12 cellular contexts compared by ENCODE assay signal in the genomic region with DNA sequence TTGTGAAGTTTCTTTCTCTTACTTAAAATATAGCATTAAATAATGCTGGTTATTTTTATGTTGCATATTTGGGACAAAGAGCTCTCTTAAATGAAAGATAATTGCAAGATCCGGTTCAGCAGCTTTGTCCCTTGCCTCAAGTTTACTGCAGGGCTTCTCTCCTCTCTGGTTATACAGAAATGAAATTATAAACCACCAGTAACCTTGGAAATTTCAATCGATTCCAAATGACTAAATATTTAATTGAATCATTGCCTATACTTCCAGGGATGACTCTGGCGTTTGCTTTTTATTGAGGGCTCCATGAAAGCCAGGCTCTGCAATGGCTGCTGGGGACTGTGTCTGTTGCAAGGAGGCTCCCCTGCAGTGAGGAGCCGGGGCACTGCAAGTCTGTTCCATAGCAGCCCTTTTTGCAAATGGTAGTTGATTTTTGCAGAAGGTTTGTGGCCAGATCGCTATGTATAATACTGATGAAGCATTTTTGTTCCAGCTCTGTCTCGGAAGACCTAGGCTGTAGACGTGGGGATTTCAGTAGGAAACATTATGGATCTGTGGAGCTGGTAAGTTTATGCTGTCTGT. TPM values are rescaled to one million over a fixed set of nuclear protein-coding genes. Genes with fewer than 3 reads are reported as not detected.
DNase-seq lines count a peak whose midpoint lies in the region; ATAC-seq, FAIRE-seq and TF ChIP-seq lines count a peak whose summit lies in the region.
"Had no signal": no experiment of that assay in that cellular context is flagged by ENCODE, and none has a peak within 500 bp of the region (broad histone marks: within the 10 kb centered on the region; RNA-seq: fewer than 3 reads in every experiment).

A gene with protein sequence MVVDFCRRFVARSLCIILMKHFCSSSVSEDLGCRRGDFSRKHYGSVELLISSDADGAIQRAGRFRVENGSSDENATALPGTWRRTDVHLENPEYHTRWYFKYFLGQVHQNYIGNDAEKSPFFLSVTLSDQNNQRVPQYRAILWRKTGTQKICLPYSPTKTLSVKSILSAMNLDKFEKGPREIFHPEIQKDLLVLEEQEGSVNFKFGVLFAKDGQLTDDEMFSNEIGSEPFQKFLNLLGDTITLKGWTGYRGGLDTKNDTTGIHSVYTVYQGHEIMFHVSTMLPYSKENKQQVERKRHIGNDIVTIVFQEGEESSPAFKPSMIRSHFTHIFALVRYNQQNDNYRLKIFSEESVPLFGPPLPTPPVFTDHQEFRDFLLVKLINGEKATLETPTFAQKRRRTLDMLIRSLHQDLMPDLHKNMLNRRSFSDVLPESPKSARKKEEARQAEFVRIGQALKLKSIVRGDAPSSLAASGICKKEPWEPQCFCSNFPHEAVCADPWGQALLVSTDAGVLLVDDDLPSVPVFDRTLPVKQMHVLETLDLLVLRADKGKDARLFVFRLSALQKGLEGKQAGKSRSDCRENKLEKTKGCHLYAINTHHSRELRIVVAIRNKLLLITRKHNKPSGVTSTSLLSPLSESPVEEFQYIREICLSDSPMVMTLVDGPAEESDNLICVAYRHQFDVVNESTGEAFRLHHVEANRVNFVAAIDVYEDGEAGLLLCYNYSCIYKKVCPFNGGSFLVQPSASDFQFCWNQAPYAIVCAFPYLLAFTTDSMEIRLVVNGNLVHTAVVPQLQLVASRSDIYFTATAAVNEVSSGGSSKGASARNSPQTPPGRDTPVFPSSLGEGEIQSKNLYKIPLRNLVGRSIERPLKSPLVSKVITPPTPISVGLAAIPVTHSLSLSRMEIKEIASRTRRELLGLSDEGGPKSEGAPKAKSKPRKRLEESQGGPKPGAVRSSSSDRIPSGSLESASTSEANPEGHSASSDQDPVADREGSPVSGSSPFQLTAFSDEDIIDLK (plus strand): TSS at position 313 of the 579 bp plus-strand sequence. CDS start 104 bp downstream, at position 417.

- H3K27ac ChIP-seq in aorta (ENCODE audit: low read depth in 1 of 2, low read length in 2 of 2) (no peak within 1 kb of the TSS), spleen (no peak within 1 kb of the TSS)

- H3K9me3 ChIP-seq in neuron (ENCODE audit: low read length): no peaks in the 10 kb centered on the region
- H3K9me3 ChIP-seq in aorta (ENCODE audit: control insufficient read depth, low read length): no peaks in the 10 kb centered on the region
- H3K9me3 ChIP-seq in spleen: no peaks in the 10 kb centered on the region

- ATAC-seq in aorta (ENCODE audit: low FRiP score): no peak

- peak within 1 kb of the TSS; percentile 28 for H3K4me3 ChIP-seq in neuron (ENCODE audit: low read length)
- H3K4me3 ChIP-seq in aorta (ENCODE audit: low read length in 2 of 2): no peak within 1 kb of the TSS
- H3K4me3 ChIP-seq in spleen: no peak within 1 kb of the TSS

- H3K36me3 ChIP-seq in neuron (ENCODE audit: insufficient read depth, low read length) (no peaks in the 10 kb centered on the region), aorta (ENCODE audit: control insufficient read depth in 1 of 2, insufficient read depth in 2 of 2, low read length in 1 of 2) (no peaks in the 10 kb centered on the region), spleen (no peaks in the 10 kb centered on the region)

- WGBS in aorta, 2 donors: 36 to 45% methylated on average over 7 of the region's 7 CpGs
- WGBS in spleen, 5 donors: 76 to 85% (median 81%) methylated on average over 7 of the region's 7 CpGs

- H3K27me3 ChIP-seq in neuron (ENCODE audit: insufficient read depth, low read length): no peaks in the 10 kb centered on the region
- no peaks in the 10 kb centered on the region for H3K27me3 ChIP-seq in aorta (ENCODE audit: control insufficient read depth in 1 of 2, insufficient read depth in 2 of 2, low read length in 1 of 2)
- H3K27me3 ChIP-seq in spleen (replicated peaks in 1 of 7): no peaks in the 10 kb centered on the region

- FAIRE-seq in frontal cortex (lab: Jason Lieb, UNC): no peak

- intact Hi-C loops in aorta (cut with DNase I) (loop anchor here in 1 of 2 donors (5.0 kb wide), 1 partner anchor 38 kb away; no protein-coding TSS in a partner anchor), spleen (cut with DNase I; ENCODE audit: low total_unique reads) (no loop called here)

- peak within 1 kb of the TSS; percentile 98 for H2AFZ ChIP-seq in neuron (ENCODE audit: low read depth, low read length)

- TF ChIP-seq POLR2A in spleen (IDR thresholded peaks at IDR 0.05): no peak

- DNase-seq in NCI-H748 (lab: John Stamatoyannopoulos, UW; ENCODE audit: unreplicated experiment): peak; percentile 13
- DNase-seq in NCI-H748 treated with DMSO at 0.1 percent for 48 hours (lab: John Stamatoyannopoulos, UW): no peak
- DNase-seq in frontal cortex (ENCODE audit: low spot score in 2 of 2): no peak
- no peak for DNase-seq in aorta
- DNase-seq in dermis blood vessel endothelial cell: no peak
- no peak for DNase-seq in spleen
- DNase-seq in NCI-H1105 treated with DMSO at 0.1 percent for 48 hours (lab: John Stamatoyannopoulos, UW): no peak
- DNase-seq: 8988T, IMR-90, NCI-H446 treated with DMSO at 0.1 percent for 48 hours, T-helper 1 cell had no signal

- TF ChIP-seq CTCF in spleen (IDR thresholded peaks at IDR 0.05 in 8 of 11, conservative IDR thresholded peaks at IDR 0.05 in 3 of 11): no peak

- H3K4me1 ChIP-seq in neuron (ENCODE audit: insufficient read depth, low read length) (peaks cover 16% of the 10 kb centered on the region), aorta (ENCODE audit: control insufficient read depth in 1 of 2, insufficient read depth in 2 of 2, low read length in 2 of 2) (peaks cover 3 to 13% of the 10 kb centered on the region in 2 donors), spleen (no peaks in the 10 kb centered on the region)

RNA-seq across cellular contexts. Expression of the gene that starts here (rescaled TPM):
- total RNA-seq in frontal cortex (59.1 TPM), aorta (10 to 100 TPM; 59.1 to 70.9 TPM), dermis blood vessel endothelial cell (2.4 and 3.4 TPM in 2 replicates), spleen (10 to 100 TPM in 5 of 7 donors, 1 to 10 TPM in 2; 6.6 to 14.7 (median 11.1) TPM)
- polyA plus RNA-seq in aorta (10 to 100 TPM in 1 of 2 donors, 1 to 10 TPM in 1; 6.3 to 26.6 TPM), spleen (1 to 10 TPM; 2.1 to 6.3 (median 4.2) TPM)
